ENCODE assay signal across 14 cellular contexts in the genomic region with DNA sequence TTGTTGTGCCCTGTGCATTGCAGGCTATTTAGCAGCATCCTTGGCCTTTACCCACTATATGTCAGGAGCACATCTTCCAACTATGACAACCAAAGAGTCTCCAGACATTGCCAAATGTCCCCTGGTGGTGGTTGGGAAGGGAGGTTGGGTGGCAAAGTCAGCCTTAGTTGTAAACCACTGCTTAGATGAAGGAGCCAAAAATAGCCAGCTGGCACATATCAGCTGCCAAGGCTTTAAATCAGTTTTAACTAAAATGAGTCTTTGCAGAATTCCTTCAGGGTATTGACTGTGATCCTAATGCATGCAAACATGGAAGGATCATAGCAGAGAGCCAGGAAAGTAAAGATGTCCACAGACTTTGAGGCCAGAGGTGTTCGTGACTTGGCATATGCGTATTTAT.
"Had no signal": no experiment of that assay in that cellular context is flagged by ENCODE, and none has a peak within 500 bp of the region (broad histone marks: within the 10 kb centered on the region; RNA-seq: fewer than 3 reads in every experiment).

No MANE protein-coding gene starts in this region.

- DNase-seq: activated naive CD4-positive, alpha-beta T cell; activated naive CD8-positive, alpha-beta T cell treated with anti-CD3 and anti-CD28 coated beads, Interleukin-2, amount 10 ng/mL, durations not matched to agents 7 days and 5 days; activated T-cell treated with anti-CD3 and anti-CD28 coated beads for 4 hours; cerebellar nuclear complex; effector memory CD8-positive, alpha-beta T cell; mucosa of descending colon; naive thymus-derived CD8-positive, alpha-beta T cell; retina; stimulated activated naive CD4-positive, alpha-beta T cell; T-helper 9 cell; tibial artery had no signal

- H3K27me3 ChIP-seq: gastroesophageal sphincter, neutrophil, tibial artery had no signal

- H3K9me3 ChIP-seq: gastroesophageal sphincter, mucosa of descending colon, neutrophil, tibial artery had no signal

- H3K27ac ChIP-seq: neutrophil, tibial artery had no signal

- H3K4me3 ChIP-seq: gastroesophageal sphincter, mucosa of descending colon, tibial artery had no signal

- ATAC-seq: activated CD4-positive, CD25-positive, alpha-beta regulatory T cell treated with anti-CD3 and anti-CD28 coated beads, Interleukin-2, amount 50 U/mL, for 24 hours; effector memory CD8-positive, alpha-beta T cell; gastroesophageal sphincter; mucosa of descending colon; naive thymus-derived CD8-positive, alpha-beta T cell had no signal
